ENCODE assay signal across 21 cellular contexts in the genomic region with DNA sequence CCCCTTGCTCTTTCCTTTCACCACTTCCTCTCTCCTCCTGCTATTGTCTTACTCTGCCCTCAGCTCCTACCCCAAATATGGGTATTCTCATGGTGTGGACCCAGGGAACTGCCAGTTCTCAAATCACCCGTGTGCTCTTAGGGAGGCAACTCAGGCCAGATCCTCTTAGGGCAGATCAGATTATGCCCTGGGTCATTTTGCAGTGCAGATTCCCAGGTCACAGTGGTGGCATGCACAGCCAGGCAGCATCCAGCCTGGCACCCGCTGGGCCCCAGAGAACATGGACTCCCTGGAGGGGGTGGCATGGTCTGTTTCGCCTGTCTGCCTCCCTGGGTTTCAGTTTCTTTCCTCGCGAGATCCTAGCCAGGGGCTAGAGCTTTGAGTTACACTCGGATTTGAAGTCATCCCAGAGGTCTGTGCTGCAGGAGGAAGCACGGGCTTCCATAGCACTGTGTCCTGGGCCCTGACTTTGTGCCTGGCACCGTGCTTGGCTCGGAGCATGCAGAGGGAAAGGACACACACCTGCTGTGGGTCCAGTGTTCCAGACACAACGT.
DNase-seq lines count a peak whose midpoint lies in the region; ATAC-seq, FAIRE-seq and TF ChIP-seq lines count a peak whose summit lies in the region.
"Had no signal": no experiment of that assay in that cellular context is flagged by ENCODE, and none has a peak within 500 bp of the region (broad histone marks: within the 10 kb centered on the region; RNA-seq: fewer than 3 reads in every experiment).

No MANE protein-coding gene starts in this region.

- H3K27me3 ChIP-seq in BLaER1 treated with 17β-estradiol and CSF1 and Interleukin-3, amounts not matched to agents 10 nM and 100 nM: no peaks in the 10 kb centered on the region
- H3K27me3 ChIP-seq in esophagus muscularis mucosa (no peaks in the 10 kb centered on the region), neuronal stem cell (ENCODE audit: control insufficient read depth in 3 of 3, insufficient read depth in 3 of 3, low read depth in 1 of 3, low read length in 3 of 3) (no peaks in the 10 kb centered on the region), hepatocyte (no peaks in the 10 kb centered on the region)
- H3K27me3 ChIP-seq: SJSA1 had no signal

- no peak overlapping the region for H3K4ac ChIP-seq in neuronal stem cell (ENCODE audit: low read length)

- no peak overlapping the region for H2BK5ac ChIP-seq in neuronal stem cell (ENCODE audit: low read length)

- H2BK15ac ChIP-seq in neuronal stem cell (ENCODE audit: low read length): no peak overlapping the region

- H3K14ac ChIP-seq in neuronal stem cell (ENCODE audit: low read length): no peak overlapping the region

- ATAC-seq in left cardiac atrium: peak; percentile 39 to 53

- TF ChIP-seq EP300 in esophagus muscularis mucosa (IDR thresholded peaks at IDR 0.05): no peak

- no peaks in the 10 kb centered on the region for H3K9me3 ChIP-seq in BLaER1 treated with 17β-estradiol and CSF1 and Interleukin-3, amounts not matched to agents 10 nM and 100 nM (replicated peaks in 1 of 11)
- H3K9me3 ChIP-seq in esophagus muscularis mucosa (no peaks in the 10 kb centered on the region), neuronal stem cell (replicated peaks in 1 of 2; ENCODE audit: control insufficient read depth in 2 of 2, insufficient read depth in 1 of 2, low read depth in 1 of 2, low read length in 2 of 2) (no peaks in the 10 kb centered on the region), hepatocyte (ENCODE audit: low read depth) (no peaks in the 10 kb centered on the region)
- H3K9me3 ChIP-seq: HAP-1, SJSA1 had no signal

- H2AFZ ChIP-seq in neuronal stem cell (ENCODE audit: low read length) (no peak overlapping the region), hepatocyte (no peak overlapping the region)
- H2AFZ ChIP-seq: GM23248 had no signal

- H3K23ac ChIP-seq in neuronal stem cell (ENCODE audit: low read depth, low read length, poor library complexity): no peak overlapping the region

- peak overlapping the region; percentile 23 to 76 (median 53); a peak in 18 of 22 replicates for H3K4me2 ChIP-seq in BLaER1 treated with 17β-estradiol and CSF1 and Interleukin-3, amounts not matched to agents 10 nM and 100 nM
- H3K4me2 ChIP-seq in neuronal stem cell (ENCODE audit: insufficient read depth, low read length, poor library complexity, severe bottlenecking) (no peak overlapping the region), hepatocyte (no peak overlapping the region)

- H3K4me1 ChIP-seq in BLaER1 treated with 17β-estradiol and CSF1 and Interleukin-3, amounts not matched to agents 10 nM and 100 nM: peaks cover 5 to 36% (median 28%) of the 10 kb centered on the region in 10 experiments; a peak in 18 of 20 replicates
- H3K4me1 ChIP-seq in esophagus muscularis mucosa: peaks cover 23 to 42% (median 36%) of the 10 kb centered on the region in 4 donors
- H3K4me1 ChIP-seq in neuronal stem cell (ENCODE audit: control insufficient read depth in 2 of 2, insufficient read depth in 1 of 2, low read depth in 1 of 2, low read length in 2 of 2): peaks cover under 1 to 14% of the 10 kb centered on the region in 2 donors
- H3K4me1 ChIP-seq in hepatocyte (ENCODE audit: insufficient read depth): no peaks in the 10 kb centered on the region
- H3K4me1 ChIP-seq: HAP-1 had no signal

- no peak overlapping the region for H2BK12ac ChIP-seq in neuronal stem cell (ENCODE audit: low read length)

- no peaks in the 10 kb centered on the region for H3K79me1 ChIP-seq in neuronal stem cell (ENCODE audit: low read depth, low read length)

- no peak overlapping the region for H2AK5ac ChIP-seq in neuronal stem cell (ENCODE audit: low read depth, low read length)

- H3K27ac ChIP-seq in BLaER1 treated with 17β-estradiol and CSF1 and Interleukin-3, amounts not matched to agents 10 nM and 100 nM: no peak overlapping the region
- H3K27ac ChIP-seq in esophagus muscularis mucosa (replicated peaks in 1 of 4) (peak overlapping the region in 3 of 4 donors; percentile 43 to 47 (median 45)), neuronal stem cell (replicated peaks; ENCODE audit: low read length) (no peak overlapping the region), hepatocyte (no peak overlapping the region)
- H3K27ac ChIP-seq: GM23248, SJSA1 had no signal

- H3K9me2 ChIP-seq in hepatocyte (replicated peaks; ENCODE audit: insufficient read depth): no peaks in the 10 kb centered on the region

- no peak for TF ChIP-seq POLR2A in esophagus muscularis mucosa (IDR thresholded peaks at IDR 0.05; ENCODE audit: low read depth)

- no peaks in the 10 kb centered on the region for H4K20me1 ChIP-seq in BLaER1 treated with 17β-estradiol and CSF1 and Interleukin-3, amounts not matched to agents 10 nM and 100 nM
- H4K20me1 ChIP-seq in hepatocyte (ENCODE audit: insufficient read depth, poor library complexity, severe bottlenecking): no peaks in the 10 kb centered on the region

- TF ChIP-seq CTCF in esophagus muscularis mucosa (IDR thresholded peaks at IDR 0.05): no peak
- no peak for TF ChIP-seq CTCF in hepatocyte (IDR thresholded peaks at IDR 0.05; ENCODE audit: poor library complexity)

- no peak for DNase-seq in esophagus muscularis mucosa (ENCODE audit: extremely low spot score)
- DNase-seq in left cardiac atrium: no peak
- DNase-seq in neuronal stem cell (ENCODE audit: low spot score): no peak
- no peak for DNase-seq in COLO829 (ENCODE audit: low spot score)
- DNase-seq in RCC 7860 (ENCODE audit: low spot score): no peak
- no peak for DNase-seq in hepatocyte (ENCODE audit: low spot score)
- no peak for DNase-seq in stimulated activated CD4-positive, alpha-beta T cell treated with anti-CD3 and anti-CD28 coated beads, Interleukin-2, amount 100 ng/mL, for 24 hours
- DNase-seq: 8988T; CD4-positive, alpha-beta memory T cell; DMS53; GM23248; NCI-H1092 treated with DMSO at 0.1 percent for 48 hours; NCI-H1694; NCI-H2081 treated with DMSO at 0.1 percent for 48 hours; NCI-H510A treated with DMSO at 0.1 percent for 48 hours; NCI-H82; PC-3 had no signal

- WGBS in esophagus muscularis mucosa: 75% methylated on average over 7 of the region's 10 CpGs
- WGBS in neuronal stem cell (ENCODE audit: extremely low coverage in 2 of 2, insufficient read length in 2 of 2, insufficient replicate concordance in 1 of 2), 2 donors: no CpG with 5 or more reads among the region's 10 CpGs
- 91% methylated on average over 10 of the region's 10 CpGs for WGBS in hepatocyte (ENCODE audit: low lambda C conversion rate, missing lambda C conversion rate)

- H2BK120ac ChIP-seq in neuronal stem cell (ENCODE audit: low read depth, low read length): no peak overlapping the region

- peaks cover 6% of the 10 kb centered on the region for H3K79me2 ChIP-seq in hepatocyte

- no peak overlapping the region for H3K4me3 ChIP-seq in BLaER1 treated with 17β-estradiol and CSF1 and Interleukin-3, amounts not matched to agents 10 nM and 100 nM
- no peak overlapping the region for H3K4me3 ChIP-seq in esophagus muscularis mucosa
- H3K4me3 ChIP-seq in neuronal stem cell (ENCODE audit: low read length in 2 of 2): no peak overlapping the region
- no peak overlapping the region for H3K4me3 ChIP-seq in hepatocyte
- H3K4me3 ChIP-seq: GM23248, HAP-1, SJSA1 had no signal

- peak overlapping the region; percentile 15 for H3K18ac ChIP-seq in neuronal stem cell (ENCODE audit: low read length)

- H3K36me3 ChIP-seq in BLaER1 treated with 17β-estradiol and CSF1 and Interleukin-3, amounts not matched to agents 10 nM and 100 nM: no peaks in the 10 kb centered on the region
- H3K36me3 ChIP-seq in esophagus muscularis mucosa (peaks cover 0 to 27% (median 21%) of the 10 kb centered on the region in 4 donors), neuronal stem cell (replicated peaks in 1 of 2; ENCODE audit: control insufficient read depth in 2 of 2, insufficient read depth in 2 of 2, low read length in 2 of 2) (no peaks in the 10 kb centered on the region), hepatocyte (replicated peaks; ENCODE audit: insufficient read depth, low read depth) (no peaks in the 10 kb centered on the region)
- H3K36me3 ChIP-seq: HAP-1 had no signal

- no peak for FAIRE-seq in RCC 7860 (lab: Jason Lieb, UNC)
- FAIRE-seq: GM12891 had no signal

- H4K8ac ChIP-seq in neuronal stem cell (ENCODE audit: low read depth, low read length): no peak overlapping the region

- H4K91ac ChIP-seq in neuronal stem cell (ENCODE audit: low read depth, low read length, poor library complexity): no peak overlapping the region

- no peak overlapping the region for H3K9ac ChIP-seq in BLaER1 treated with 17β-estradiol and CSF1 and Interleukin-3, amounts not matched to agents 10 nM and 100 nM
- H3K9ac ChIP-seq in neuronal stem cell (ENCODE audit: low read depth, low read length, poor library complexity): no peak overlapping the region
- H3K9ac ChIP-seq: GM23248 had no signal

- intact Hi-C loops in esophagus muscularis mucosa (cut with DNase I) (no loop called here), left cardiac atrium (cut with DNase I) (no loop called here)

Comparison
In these comparisons a context has a peak if more than half of its experiments do, and no peak if none do; other contexts are left out.
1. H3K27ac ChIP-seq: peak in esophagus muscularis mucosa (3 of 4); none in BLaER1 treated with 17β-estradiol and CSF1 and Interleukin-3, amounts not matched to agents 10 nM and 100 nM (0 of 11), neuronal stem cell (single experiment) and hepatocyte (single experiment).
2. H3K4me2 ChIP-seq: peak in BLaER1 treated with 17β-estradiol and CSF1 and Interleukin-3, amounts not matched to agents 10 nM and 100 nM (11 of 11); none in neuronal stem cell (single experiment) and hepatocyte (single experiment).